ENCODE assay signal across 1 cellular context in genomic region chr4:2900701-2901100, GRCh38.
TF ChIP-seq lines count a peak whose summit lies in the region.

No MANE protein-coding gene starts in this region.

TF ChIP-seq in IMR-90, 13 proteins besides CTCF, POLR2A, EP300 and RAD21:
- TF ChIP-seq USF2 (IDR thresholded peaks at IDR 0.05; ENCODE audit: low read depth, low read length) (no peak), SMC3 (IDR thresholded peaks at IDR 0.05; ENCODE audit: low read depth, low read length) (no peak), FOS (IDR thresholded peaks at IDR 0.05; ENCODE audit: low read depth, low read length) (no peak), RFX5 (IDR thresholded peaks at IDR 0.05; ENCODE audit: low read depth, low read length) (no peak), RCOR1 (IDR thresholded peaks at IDR 0.05; ENCODE audit: insufficient replicate concordance, low read length) (no peak), CHD1 (IDR thresholded peaks at IDR 0.05; ENCODE audit: low read depth, low read length) (no peak), MAFK (IDR thresholded peaks at IDR 0.05; ENCODE audit: low read depth, low read length) (no peak), MXI1 (IDR thresholded peaks at IDR 0.05; ENCODE audit: borderline replicate concordance, low read depth, low read length) (no peak), NFE2L2 (IDR thresholded peaks at IDR 0.05; ENCODE audit: low read depth, low read length) (no peak), BHLHE40 (IDR thresholded peaks at IDR 0.05; ENCODE audit: low read depth, low read length) (no peak), CEBPB (IDR thresholded peaks at IDR 0.05; ENCODE audit: low read depth, low read length) (no peak), MAZ (IDR thresholded peaks at IDR 0.05; ENCODE audit: borderline replicate concordance, low read depth, low read length) (no peak)
- TF ChIP-seq, protein P1, sequence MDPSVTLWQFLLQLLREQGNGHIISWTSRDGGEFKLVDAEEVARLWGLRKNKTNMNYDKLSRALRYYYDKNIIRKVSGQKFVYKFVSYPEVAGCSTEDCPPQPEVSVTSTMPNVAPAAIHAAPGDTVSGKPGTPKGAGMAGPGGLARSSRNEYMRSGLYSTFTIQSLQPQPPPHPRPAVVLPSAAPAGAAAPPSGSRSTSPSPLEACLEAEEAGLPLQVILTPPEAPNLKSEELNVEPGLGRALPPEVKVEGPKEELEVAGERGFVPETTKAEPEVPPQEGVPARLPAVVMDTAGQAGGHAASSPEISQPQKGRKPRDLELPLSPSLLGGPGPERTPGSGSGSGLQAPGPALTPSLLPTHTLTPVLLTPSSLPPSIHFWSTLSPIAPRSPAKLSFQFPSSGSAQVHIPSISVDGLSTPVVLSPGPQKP (IDR thresholded peaks at IDR 0.05; ENCODE audit: borderline replicate concordance, low read depth, low read length), result no peak
